In genomic region chr2:76387294-76387693, GRCh38 we compare ENCODE assay signal across 35 cellular contexts.
"Had no signal": no experiment of that assay in that cellular context is flagged by ENCODE, and none has a peak within 500 bp of the region (broad histone marks: within the 10 kb centered on the region; RNA-seq: fewer than 3 reads in every experiment).

No MANE protein-coding gene starts in this region.

- H3K9me3 Mint-ChIP-seq: activated CD4-positive, alpha-beta T cell treated with anti-CD3 and anti-CD28 coated beads, Interleukin-2, amount 10 ng/mL, durations not matched to agents 7 days and 5 days; activated naive CD8-positive, alpha-beta T cell treated with anti-CD3 and anti-CD28 coated beads, Interleukin-2, amount 10 ng/mL, durations not matched to agents 7 days and 5 days; central memory CD8-positive, alpha-beta T cell had no signal

- H3K4me3 Mint-ChIP-seq: activated B cell treated with CpG ODN at 0.5 μM for 24 hours; activated CD4-positive, alpha-beta memory T cell treated with anti-CD3 and anti-CD28 coated beads, Interleukin-2, amount 10 ng/mL, durations not matched to agents 7 days and 5 days; activated CD4-positive, alpha-beta T cell treated with anti-CD3 and anti-CD28 coated beads, Interleukin-2, amount 10 ng/mL, durations not matched to agents 7 days and 5 days; activated CD8-positive, alpha-beta memory T cell treated with anti-CD3 and anti-CD28 coated beads, Interleukin-2, amount 10 ng/mL, durations not matched to agents 7 days and 5 days; activated CD8-positive, alpha-beta T cell treated with anti-CD3 and anti-CD28 coated beads, Interleukin-2, amount 10 ng/mL, durations not matched to agents 7 days and 5 days; activated naive CD4-positive, alpha-beta T cell treated with anti-CD3 and anti-CD28 coated beads, Interleukin-2, amount 10 ng/mL, durations not matched to agents 7 days and 5 days; activated naive CD4-positive, alpha-beta T cell treated with anti-CD3 and anti-CD28 coated beads, Interleukin-2, amount 50 U/mL, for 24 hours; activated naive CD8-positive, alpha-beta T cell; activated naive CD8-positive, alpha-beta T cell treated with anti-CD3 and anti-CD28 coated beads, Interleukin-2, amount 10 ng/mL, durations not matched to agents 7 days and 5 days; activated naive CD8-positive, alpha-beta T cell treated with anti-CD3 and anti-CD28 coated beads, Interleukin-2, amount 50 U/mL, for 24 hours; activated T-cell treated with anti-CD3 and anti-CD28 coated beads, Interleukin-2, amount 50 U/mL, for 24 hours; brain; central memory CD8-positive, alpha-beta T cell; T-helper 2 cell treated with Interferon-gamma antibody and Interleukin-4, amounts not matched to agents 5 μg/mL and 100 μg/mL, for 36 hours had no signal

- H3K4me1 ChIP-seq: ascending aorta, colonic mucosa had no signal

- H3K27me3 ChIP-seq: ascending aorta, cardiac muscle cell, colonic mucosa had no signal

- H3K4me1 Mint-ChIP-seq: activated B cell treated with CpG ODN at 0.5 μM for 24 hours; activated CD4-positive, alpha-beta memory T cell treated with anti-CD3 and anti-CD28 coated beads, Interleukin-2, amount 10 ng/mL, durations not matched to agents 7 days and 5 days; activated CD4-positive, alpha-beta T cell treated with anti-CD3 and anti-CD28 coated beads, Interleukin-2, amount 10 ng/mL, durations not matched to agents 7 days and 5 days; activated CD8-positive, alpha-beta memory T cell treated with anti-CD3 and anti-CD28 coated beads, Interleukin-2, amount 10 ng/mL, durations not matched to agents 7 days and 5 days; activated naive CD4-positive, alpha-beta T cell treated with anti-CD3 and anti-CD28 coated beads, Interleukin-2, amount 10 ng/mL, durations not matched to agents 7 days and 5 days; activated naive CD4-positive, alpha-beta T cell treated with anti-CD3 and anti-CD28 coated beads, Interleukin-2, amount 50 U/mL, for 24 hours; activated naive CD8-positive, alpha-beta T cell treated with anti-CD3 and anti-CD28 coated beads, Interleukin-2, amount 10 ng/mL, durations not matched to agents 7 days and 5 days; activated naive CD8-positive, alpha-beta T cell treated with anti-CD3 and anti-CD28 coated beads, Interleukin-2, amount 50 U/mL, for 24 hours; central memory CD8-positive, alpha-beta T cell had no signal

- H3K4me3 ChIP-seq: ascending aorta, cardiac muscle cell, colonic mucosa had no signal

- DNase-seq: activated B cell treated with CpG ODN at 0.5 μM for 24 hours; activated CD4-positive, alpha-beta memory T cell treated with anti-CD3 and anti-CD28 coated beads, Interleukin-2, amount 10 ng/mL, durations not matched to agents 7 days and 5 days; activated CD4-positive, alpha-beta T cell treated with anti-CD3 and anti-CD28 coated beads for 48 hours; activated CD4-positive, alpha-beta T cell treated with anti-CD3 and anti-CD28 coated beads, Interleukin-2, amount 10 ng/mL, durations not matched to agents 7 days and 5 days; activated CD4-positive, alpha-beta T cell treated with anti-CD3 and anti-CD28 coated beads, Interleukin-2, amount 50 U/mL, for 48 hours; activated CD4-positive, CD25-positive, alpha-beta regulatory T cell treated with anti-CD3 and anti-CD28 coated beads, Interleukin-2, amount 50 U/mL, for 72 hours; activated CD8-positive, alpha-beta memory T cell treated with anti-CD3 and anti-CD28 coated beads for 24 hours; activated CD8-positive, alpha-beta memory T cell treated with anti-CD3 and anti-CD28 coated beads, Interleukin-2, amount 10 ng/mL, durations not matched to agents 7 days and 5 days; activated CD8-positive, alpha-beta memory T cell treated with anti-CD3 and anti-CD28 coated beads, Interleukin-2, amount 50 U/mL, for 48 hours; activated CD8-positive, alpha-beta T cell treated with anti-CD3 and anti-CD28 coated beads, Interleukin-2, amount 10 ng/mL, durations not matched to agents 7 days and 5 days; activated effector memory CD4-positive, alpha-beta T cell treated with anti-CD3 and anti-CD28 coated beads, Interleukin-2, amount 50 U/mL, for 16 hours; activated gamma-delta T cell treated with Interleukin-2 at 50 U/mL for 16 hours; activated naive CD4-positive, alpha-beta T cell; activated naive CD4-positive, alpha-beta T cell treated with anti-CD3 and anti-CD28 coated beads, Interleukin-2, amount 10 ng/mL, durations not matched to agents 7 days and 5 days; activated naive CD8-positive, alpha-beta T cell treated with anti-CD3 and anti-CD28 coated beads, Interleukin-2, amount 10 ng/mL, durations not matched to agents 7 days and 5 days; activated naive CD8-positive, alpha-beta T cell treated with anti-CD3 and anti-CD28 coated beads, Interleukin-2, amount 50 U/mL, for 24 hours; activated T-cell treated with anti-CD3 and anti-CD28 coated beads, Interleukin-2, amount 50 U/mL, for 24 hours; activated T-cell treated with anti-CD3 and anti-CD28 coated beads, Interleukin-2, amount 50 U/mL, for 48 hours; amygdala; anterior cingulate cortex; caudate nucleus; cerebellar nuclear complex; colonic mucosa; T-helper 2 cell; T-helper 9 cell had no signal

- H3K27ac Mint-ChIP-seq: activated B cell treated with CpG ODN at 0.5 μM for 24 hours; activated CD4-positive, alpha-beta memory T cell treated with anti-CD3 and anti-CD28 coated beads, Interleukin-2, amount 10 ng/mL, durations not matched to agents 7 days and 5 days; activated CD4-positive, alpha-beta T cell treated with anti-CD3 and anti-CD28 coated beads, Interleukin-2, amount 10 ng/mL, durations not matched to agents 7 days and 5 days; activated CD8-positive, alpha-beta memory T cell treated with anti-CD3 and anti-CD28 coated beads, Interleukin-2, amount 10 ng/mL, durations not matched to agents 7 days and 5 days; activated CD8-positive, alpha-beta T cell treated with anti-CD3 and anti-CD28 coated beads, Interleukin-2, amount 10 ng/mL, durations not matched to agents 7 days and 5 days; activated naive CD4-positive, alpha-beta T cell treated with anti-CD3 and anti-CD28 coated beads, Interleukin-2, amount 10 ng/mL, durations not matched to agents 7 days and 5 days; activated naive CD4-positive, alpha-beta T cell treated with anti-CD3 and anti-CD28 coated beads, Interleukin-2, amount 50 U/mL, for 24 hours; activated naive CD8-positive, alpha-beta T cell; activated naive CD8-positive, alpha-beta T cell treated with anti-CD3 and anti-CD28 coated beads, Interleukin-2, amount 10 ng/mL, durations not matched to agents 7 days and 5 days; activated naive CD8-positive, alpha-beta T cell treated with anti-CD3 and anti-CD28 coated beads, Interleukin-2, amount 50 U/mL, for 24 hours; activated T-cell treated with anti-CD3 and anti-CD28 coated beads, Interleukin-2, amount 50 U/mL, for 24 hours; T-helper 2 cell treated with Interferon-gamma antibody and Interleukin-4, amounts not matched to agents 5 μg/mL and 100 μg/mL, for 36 hours had no signal

- H3K27me3 Mint-ChIP-seq: activated B cell treated with CpG ODN at 0.5 μM for 24 hours; activated CD4-positive, alpha-beta memory T cell treated with anti-CD3 and anti-CD28 coated beads, Interleukin-2, amount 10 ng/mL, durations not matched to agents 7 days and 5 days; activated CD4-positive, alpha-beta T cell treated with anti-CD3 and anti-CD28 coated beads, Interleukin-2, amount 10 ng/mL, durations not matched to agents 7 days and 5 days; activated CD8-positive, alpha-beta memory T cell treated with anti-CD3 and anti-CD28 coated beads, Interleukin-2, amount 10 ng/mL, durations not matched to agents 7 days and 5 days; activated naive CD4-positive, alpha-beta T cell treated with anti-CD3 and anti-CD28 coated beads, Interleukin-2, amount 10 ng/mL, durations not matched to agents 7 days and 5 days; activated naive CD4-positive, alpha-beta T cell treated with anti-CD3 and anti-CD28 coated beads, Interleukin-2, amount 50 U/mL, for 24 hours; activated naive CD8-positive, alpha-beta T cell; activated naive CD8-positive, alpha-beta T cell treated with anti-CD3 and anti-CD28 coated beads, Interleukin-2, amount 10 ng/mL, durations not matched to agents 7 days and 5 days; activated naive CD8-positive, alpha-beta T cell treated with anti-CD3 and anti-CD28 coated beads, Interleukin-2, amount 50 U/mL, for 24 hours; activated T-cell treated with anti-CD3 and anti-CD28 coated beads, Interleukin-2, amount 50 U/mL, for 24 hours; central memory CD8-positive, alpha-beta T cell had no signal

- H3K36me3 ChIP-seq: ascending aorta, cardiac muscle cell, colonic mucosa had no signal

- H3K27ac ChIP-seq: ascending aorta, cardiac muscle cell, colonic mucosa, VCaP had no signal

- H3K36me3 Mint-ChIP-seq: activated CD8-positive, alpha-beta memory T cell treated with anti-CD3 and anti-CD28 coated beads, Interleukin-2, amount 10 ng/mL, durations not matched to agents 7 days and 5 days; activated naive CD4-positive, alpha-beta T cell treated with anti-CD3 and anti-CD28 coated beads, Interleukin-2, amount 10 ng/mL, durations not matched to agents 7 days and 5 days; activated naive CD4-positive, alpha-beta T cell treated with anti-CD3 and anti-CD28 coated beads, Interleukin-2, amount 50 U/mL, for 24 hours; activated naive CD8-positive, alpha-beta T cell; activated naive CD8-positive, alpha-beta T cell treated with anti-CD3 and anti-CD28 coated beads, Interleukin-2, amount 10 ng/mL, durations not matched to agents 7 days and 5 days; brain had no signal

- ATAC-seq: activated CD8-positive, alpha-beta memory T cell treated with anti-CD3 and anti-CD28 coated beads, Interleukin-2, amount 10 ng/mL, durations not matched to agents 7 days and 5 days; activated CD8-positive, alpha-beta T cell treated with anti-CD3 and anti-CD28 coated beads, Interleukin-2, amount 10 ng/mL, durations not matched to agents 7 days and 5 days; activated naive CD8-positive, alpha-beta T cell treated with anti-CD3 and anti-CD28 coated beads, Interleukin-2, amount 50 U/mL, for 24 hours had no signal

- FAIRE-seq: bronchial epithelial cell, TTC549 had no signal

- H3K9me3 ChIP-seq: ascending aorta, colonic mucosa had no signal
